In genomic region chr1:196678510-196678884, GRCh38 we compare ENCODE assay signal across 19 cellular contexts. TPM values are rescaled to one million over a fixed set of nuclear protein-coding genes. Genes with fewer than 3 reads are reported as not detected.
DNase-seq lines count a peak whose midpoint lies in the region; ATAC-seq, FAIRE-seq and TF ChIP-seq lines count a peak whose summit lies in the region.
"Had no signal": no experiment of that assay in that cellular context is flagged by ENCODE, and none has a peak within 500 bp of the region (broad histone marks: within the 10 kb centered on the region; RNA-seq: fewer than 3 reads in every experiment).

No MANE protein-coding gene starts in this region.

- H3K4me1 Mint-ChIP-seq in Calu3 (ENCODE audit: low read depth, unreplicated experiment), result peaks cover 9% of the 10 kb centered on the region
- H3K4me1 Mint-ChIP-seq: CD14-positive monocyte had no signal

- H2BK15ac ChIP-seq in H1 (ENCODE audit: low read length), result no peak overlapping the region
- H2BK15ac ChIP-seq in mesendoderm (replicated peaks; ENCODE audit: low read depth), result no peak overlapping the region

- no peaks in the 10 kb centered on the region for H4K20me1 ChIP-seq in H1 (replicated peaks in 1 of 2; ENCODE audit: control insufficient read depth in 1 of 2, insufficient read depth in 2 of 2, low read length in 2 of 2)

- no peak overlapping the region for H3K9ac ChIP-seq in H1 (replicated peaks in 1 of 4; ENCODE audit: extremely low read depth in 1 of 4, low read depth in 3 of 4, low read length in 3 of 4)
- no peak overlapping the region for H3K9ac ChIP-seq in mesendoderm (ENCODE audit: low read length)
- H3K9ac ChIP-seq: parathyroid adenoma had no signal

- H3K9me3 ChIP-seq in H1 (ENCODE audit: insufficient read depth in 2 of 2, low read depth in 1 of 2, low read length in 1 of 2) (no peaks in the 10 kb centered on the region), esophagus squamous epithelium (no peaks in the 10 kb centered on the region)
- H3K9me3 ChIP-seq: colonic mucosa had no signal

- BruUV-seq in Calu3 (replicated peaks; lab: Mats Ljungman, UMichigan), result no TSS peak

- H3K4me3 Mint-ChIP-seq in Calu3 (ENCODE audit: low read depth, unreplicated experiment), result no peak overlapping the region
- H3K4me3 Mint-ChIP-seq: activated T-cell treated with anti-CD3 and anti-CD28 coated beads, Interleukin-2, amount 50 U/mL, for 24 hours; CD14-positive monocyte had no signal

- H3K18ac ChIP-seq in H1 (ENCODE audit: extremely low read depth, low read length) (no peak overlapping the region), mesendoderm (ENCODE audit: low read length) (no peak overlapping the region)

- H3K79me1 ChIP-seq in H1 (ENCODE audit: low read depth, low read length), result no peaks in the 10 kb centered on the region
- H3K79me1 ChIP-seq in mesendoderm (ENCODE audit: low read length), result no peaks in the 10 kb centered on the region

- H3K9me3 Mint-ChIP-seq in Calu3 (ENCODE audit: low read depth, unreplicated experiment), result no peaks in the 10 kb centered on the region
- H3K9me3 Mint-ChIP-seq: activated T-cell treated with anti-CD3 and anti-CD28 coated beads, Interleukin-2, amount 50 U/mL, for 24 hours had no signal

- H4K5ac ChIP-seq in H1 (ENCODE audit: insufficient read length, low read depth, low read length) (no peak overlapping the region), mesendoderm (ENCODE audit: low read length) (no peak overlapping the region)

- TF ChIP-seq RAD21 in H1 (IDR thresholded peaks at IDR 0.05 in 1 of 2, conservative IDR thresholded peaks at IDR 0.05 in 1 of 2; ENCODE audit: low read depth in 2 of 2, low read length in 2 of 2), result no peak

- no peak overlapping the region for H2BK120ac ChIP-seq in H1 (replicated peaks; ENCODE audit: low read depth, low read length)
- H2BK120ac ChIP-seq in mesendoderm (ENCODE audit: low read depth, low read length), result no peak overlapping the region

- H3K4me1 ChIP-seq in H1 (replicated peaks in 1 of 4; ENCODE audit: control insufficient read depth in 3 of 4, insufficient read depth in 4 of 4, low read length in 3 of 4), result no peaks in the 10 kb centered on the region
- no peaks in the 10 kb centered on the region for H3K4me1 ChIP-seq in mesendoderm (ENCODE audit: control insufficient read depth, low read depth, low read length)
- H3K4me1 ChIP-seq in esophagus squamous epithelium, result no peaks in the 10 kb centered on the region
- H3K4me1 ChIP-seq: colonic mucosa, parathyroid adenoma had no signal

- no peak overlapping the region for H2AK5ac ChIP-seq in H1 (ENCODE audit: low read depth, low read length)
- no peak overlapping the region for H2AK5ac ChIP-seq in mesendoderm (ENCODE audit: low read length)

- no peaks in the 10 kb centered on the region for H3K27me3 ChIP-seq in H1 (replicated peaks in 1 of 4; ENCODE audit: control insufficient read depth in 3 of 4, extremely low read depth in 1 of 4, insufficient read depth in 3 of 4, low read length in 3 of 4)
- no peaks in the 10 kb centered on the region for H3K27me3 ChIP-seq in mesendoderm (ENCODE audit: insufficient read depth, low read length, poor library complexity)
- H3K27me3 ChIP-seq in esophagus squamous epithelium, result no peaks in the 10 kb centered on the region
- H3K27me3 ChIP-seq: colonic mucosa had no signal

- no peaks in the 10 kb centered on the region for H3K23me2 ChIP-seq in H1 (ENCODE audit: low read depth, low read length)

- H3K56ac ChIP-seq in H1 (replicated peaks; ENCODE audit: insufficient read length, low read depth, low read length) (no peak overlapping the region), mesendoderm (ENCODE audit: low read length) (no peak overlapping the region)

- FAIRE-seq in RCC 7860 (lab: Jason Lieb, UNC) (peak; percentile 35), H1 (lab: Jason Lieb, UNC) (no peak)

- no peak for TF ChIP-seq EP300 in H1 (IDR thresholded peaks at IDR 0.05; ENCODE audit: borderline replicate concordance in 1 of 2, low read depth in 2 of 2, low read length in 2 of 2)

- H3K14ac ChIP-seq in H1 (ENCODE audit: insufficient read length), result no peak overlapping the region

- H3K4me2 ChIP-seq in H1 (ENCODE audit: insufficient read depth in 1 of 2, low read depth in 2 of 2, low read length in 2 of 2) (no peak overlapping the region), mesendoderm (ENCODE audit: low read length) (no peak overlapping the region)

- CTCF ChIA-PET in Calu3 (lab: Charles Lee) (no interaction called here), H1 (lab: Charles Lee; ENCODE audit: partially characterized antibody) (interaction anchor here (0.6 kb wide), 1 partner anchor 27 kb away, joined by 4 read pairs; no protein-coding TSS in a partner anchor)

- intact Hi-C loops in Calu3 (cut with micrococcal nuclease; ENCODE audit: unreplicated experiment) (no loop called here), esophagus squamous epithelium (cut with DNase I) (no loop called here)

- TF ChIP-seq POLR2A in H1 (IDR thresholded peaks at IDR 0.05; ENCODE audit: control extremely low read depth in 1 of 2, low read depth in 2 of 2, low read length in 2 of 2) (no peak), esophagus squamous epithelium (IDR thresholded peaks at IDR 0.05) (no peak)

- H3K27ac Mint-ChIP-seq in Calu3 (ENCODE audit: unreplicated experiment), result peak overlapping the region; percentile 7
- H3K27ac Mint-ChIP-seq: activated T-cell treated with anti-CD3 and anti-CD28 coated beads, Interleukin-2, amount 50 U/mL, for 24 hours; CD14-positive monocyte had no signal

- no peaks in the 10 kb centered on the region for H3K27me3 Mint-ChIP-seq in Calu3 (ENCODE audit: unreplicated experiment)
- H3K27me3 Mint-ChIP-seq: activated T-cell treated with anti-CD3 and anti-CD28 coated beads, Interleukin-2, amount 50 U/mL, for 24 hours had no signal

- H2BK5ac ChIP-seq in H1 (ENCODE audit: low read depth, low read length) (no peak overlapping the region), mesendoderm (ENCODE audit: low read length) (no peak overlapping the region)

- H3K4me3 ChIP-seq in H1 (ENCODE audit: extremely low read depth in 1 of 4, insufficient read depth in 2 of 4, low read depth in 3 of 4, low read length in 4 of 4) (no peak overlapping the region), mesendoderm (ENCODE audit: low read length) (no peak overlapping the region), esophagus squamous epithelium (no peak overlapping the region)
- H3K4me3 ChIP-seq: colonic mucosa had no signal

- ATAC-seq in GM21390 (IDR thresholded peaks at IDR 0.05; ENCODE audit: unreplicated experiment), result no peak
- ATAC-seq: Panc1 had no signal

- POLR2A ChIA-PET in H1 (lab: Charles Lee; ENCODE audit: partially characterized antibody), result no interaction called here

- no peaks in the 10 kb centered on the region for H3K79me2 ChIP-seq in H1 (ENCODE audit: control insufficient read depth in 1 of 2, insufficient read depth in 2 of 2, low read length in 2 of 2)
- H3K79me2 ChIP-seq in mesendoderm (ENCODE audit: control insufficient read depth, insufficient read depth, low read length), result no peaks in the 10 kb centered on the region
- H3K79me2 ChIP-seq: parathyroid adenoma had no signal

- H3K36me3 Mint-ChIP-seq in Calu3 (ENCODE audit: insufficient read depth, unreplicated experiment), result no peaks in the 10 kb centered on the region
- H3K36me3 Mint-ChIP-seq: CD14-positive monocyte had no signal

- WGBS in H1 (ENCODE audit: extremely low coverage in 1 of 2, insufficient coverage in 1 of 2, insufficient read length in 1 of 2, insufficient replicate concordance in 2 of 2, low coverage in 1 of 2, low lambda C conversion rate in 2 of 2, missing lambda C conversion rate in 1 of 2), 2 experiments, result 90% methylated on average over 3 of the region's 3 CpGs; no CpG with 5 or more reads in 1 of the 2 experiments
- WGBS in mesendoderm (ENCODE audit: extremely low coverage, insufficient coverage, low lambda C conversion rate), result no CpG with 5 or more reads among the region's 3 CpGs
- WGBS in esophagus squamous epithelium, 2 donors, result 49 to 61% methylated on average over 3 of the region's 3 CpGs

- no peaks in the 10 kb centered on the region for H3K36me3 ChIP-seq in H1 (ENCODE audit: control insufficient read depth in 2 of 4, insufficient read depth in 4 of 4, low read length in 3 of 4)
- no peaks in the 10 kb centered on the region for H3K36me3 ChIP-seq in mesendoderm (ENCODE audit: control insufficient read depth, insufficient read depth, low read length)
- peaks cover 0 to 28% (median 0%) of the 10 kb centered on the region in 3 donors for H3K36me3 ChIP-seq in esophagus squamous epithelium
- H3K36me3 ChIP-seq: colonic mucosa had no signal

- H4K8ac ChIP-seq in H1 (ENCODE audit: extremely low read depth, insufficient read depth, low read length) (no peak overlapping the region), mesendoderm (ENCODE audit: low read depth, low read length) (no peak overlapping the region)

- H3K27ac ChIP-seq in H1 (ENCODE audit: low read depth, low read length) (no peak overlapping the region), mesendoderm (ENCODE audit: low read depth, low read length) (no peak overlapping the region), esophagus squamous epithelium (no peak overlapping the region)
- H3K27ac ChIP-seq: colonic mucosa, parathyroid adenoma had no signal

- H3K23ac ChIP-seq in H1 (ENCODE audit: insufficient read length), result no peak overlapping the region
- no peak overlapping the region for H3K23ac ChIP-seq in mesendoderm (ENCODE audit: low read length)

- DNase-seq in Calu3, result peak; percentile 6
- peak; percentile 20 for DNase-seq in RCC 7860 (ENCODE audit: low spot score)
- no peak for DNase-seq in H1 (ENCODE audit: low read depth in 1 of 2, low spot score in 2 of 2)
- peak; percentile 7 for DNase-seq in mesendoderm
- no peak for DNase-seq in activated CD4-positive, CD25-positive, alpha-beta regulatory T cell (lab: John Stamatoyannopoulos, UW)
- DNase-seq in stimulated activated CD4-positive, alpha-beta T cell treated with anti-CD3 and anti-CD28 coated beads, Interleukin-1b, Interleukin-23, amount 100 ng/mL, for 48 hours, result no peak
- no peak for DNase-seq in esophagus squamous epithelium (lab: John Stamatoyannopoulos, UW)
- DNase-seq: activated CD4-positive, alpha-beta T cell treated with anti-CD3 and anti-CD28 coated beads for 4 hours; activated T-cell treated with anti-CD3 and anti-CD28 coated beads, Interleukin-2, amount 50 U/mL, for 24 hours; colonic mucosa; Karpas-422; NCI-H1694 treated with DMSO at 0.1 percent for 48 hours; NCI-H524; stimulated activated CD8-positive, alpha-beta memory T cell treated with anti-CD3 and anti-CD28 coated beads, Interleukin-4, amount 100 ng/mL, for 48 hours; T-helper 2 cell had no signal

- H3K4ac ChIP-seq in H1 (replicated peaks; ENCODE audit: insufficient read length, low read depth, low read length) (no peak overlapping the region), mesendoderm (ENCODE audit: low read depth, low read length) (no peak overlapping the region)

- no peak overlapping the region for H2BK20ac ChIP-seq in H1 (ENCODE audit: low read length)

- no peak overlapping the region for H4K91ac ChIP-seq in H1 (replicated peaks; ENCODE audit: insufficient read length, low read length)

- H2BK12ac ChIP-seq in H1 (ENCODE audit: low read depth, low read length), result no peak overlapping the region; the same call in 1 of the 2 replicates

- H2AFZ ChIP-seq in H1 (ENCODE audit: low read length), result peak overlapping the region; percentile 86; the same call in 1 of the 2 replicates
- H2AFZ ChIP-seq: parathyroid adenoma had no signal

- TF ChIP-seq CTCF in Calu3 (IDR thresholded peaks at IDR 0.05; ENCODE audit: unreplicated experiment) (no peak), H1 (IDR thresholded peaks at IDR 0.05; ENCODE audit: control extremely low read depth in 1 of 3, insufficient read depth in 1 of 3, low read depth in 1 of 3, low read length in 3 of 3) (no peak), esophagus squamous epithelium (IDR thresholded peaks at IDR 0.05) (no peak)

RNA-seq across cellular contexts. Expression of gene CFH, which starts 26.7 kb away (rescaled TPM):
- total RNA-seq in Calu3 (2022) (26.1 and 43.9 TPM in 2 replicates), esophagus squamous epithelium (10 to 100 TPM in 3 of 4 donors, 1 to 10 TPM in 1; 9.2 to 90.6 (median 43.8) TPM)
- total RNA-seq in H1 (2021; fragmentation: NEBNext Ultra II Directional; extraction: Animal tissue kit (Norgen Biotek cat#: 25700)), result not detected in 2 replicates
- not detected in 2 replicates for polyA plus RNA-seq in H1 (2011; rRNA removed)
- polyA plus RNA-seq in H1 (2011; cell fraction: cytosol; rRNA removed), result not detected
- not detected for polyA plus RNA-seq in H1 (2011; cell fraction: nucleus; rRNA removed)
- 0.40 TPM in 1 of 4 replicates, not detected in the others for polyA plus RNA-seq in H1 (2012, experiment 1 of 2)
- polyA plus RNA-seq in H1 (2012, experiment 2 of 2), result not detected
- not detected for polyA plus RNA-seq in H1 (2013, experiment 1 of 2)
- polyA plus RNA-seq in H1 (2013, experiment 2 of 2), result not detected
- polyA minus RNA-seq in H1 (2011; rRNA and poly(A)+ RNA removed), result not detected in 2 replicates
- polyA minus RNA-seq in H1 (2011; cell fraction: cytosol; rRNA and poly(A)+ RNA removed), result 0.81 TPM
- polyA minus RNA-seq in H1 (2011; cell fraction: nucleus; rRNA and poly(A)+ RNA removed), result 0.40 TPM
- 0.01 TPM for polyA plus RNA-seq in mesendoderm (2013, experiment 1 of 2)
- polyA plus RNA-seq in mesendoderm (2013, experiment 2 of 2), result not detected

Comparison
In these comparisons a context has a peak if more than half of its experiments do, and no peak if none do; other contexts are left out.
1. DNase-seq: peak in Calu3 (single experiment), RCC 7860 (single experiment) and mesendoderm (single experiment); none in H1 (0 of 2), activated CD4-positive, CD25-positive, alpha-beta regulatory T cell (0 of 4), stimulated activated CD4-positive, alpha-beta T cell treated with anti-CD3 and anti-CD28 coated beads, Interleukin-1b, Interleukin-23, amount 100 ng/mL, for 48 hours (single experiment) and esophagus squamous epithelium (single experiment).